Comparison of ENCODE assay signal across 14 cellular contexts in genomic region chr3:48962340-48962739, GRCh38. TPM values are rescaled to one million over a fixed set of nuclear protein-coding genes. Genes with fewer than 3 reads are reported as not detected.
DNase-seq lines count a peak whose midpoint lies in the region; ATAC-seq and TF ChIP-seq lines count a peak whose summit lies in the region.
"Had no signal": no experiment of that assay in that cellular context is flagged by ENCODE, and none has a peak within 500 bp of the region (broad histone marks: within the 10 kb centered on the region; RNA-seq: fewer than 3 reads in every experiment).

No MANE protein-coding gene starts in this region.

- TF ChIP-seq CTCF in CD8-positive, alpha-beta T cell (IDR thresholded peaks at IDR 0.05) = no peak
- TF ChIP-seq CTCF in natural killer cell (IDR thresholded peaks at IDR 0.05) = no peak

- peaks cover 25% of the 10 kb centered on the region for H3K4me1 Mint-ChIP-seq in activated CD8-positive, alpha-beta memory T cell treated with anti-CD3 and anti-CD28 coated beads, Interleukin-2, amount 10 ng/mL, durations not matched to agents 7 days and 5 days
- peaks cover 2% of the 10 kb centered on the region for H3K4me1 Mint-ChIP-seq in CD8-positive, alpha-beta T cell (ENCODE audit: low read depth)
- H3K4me1 Mint-ChIP-seq in activated naive CD8-positive, alpha-beta T cell treated with anti-CD3 and anti-CD28 coated beads, Interleukin-2, amount 50 U/mL, for 24 hours = peaks cover 8% of the 10 kb centered on the region
- peaks cover 19 to 20% of the 10 kb centered on the region in 2 donors for H3K4me1 Mint-ChIP-seq in natural killer cell

- ATAC-seq in activated CD8-positive, alpha-beta memory T cell treated with anti-CD3 and anti-CD28 coated beads, Interleukin-2, amount 10 ng/mL, durations not matched to agents 7 days and 5 days = no peak
- ATAC-seq in CD8-positive, alpha-beta T cell = no peak
- peak; percentile 52 for ATAC-seq in activated naive CD8-positive, alpha-beta T cell treated with anti-CD3 and anti-CD28 coated beads, Interleukin-2, amount 50 U/mL, for 24 hours
- ATAC-seq in natural killer cell (no peak), GM21717 (IDR thresholded peaks at IDR 0.05; ENCODE audit: unreplicated experiment) (no peak), HG03139 (IDR thresholded peaks at IDR 0.05; ENCODE audit: unreplicated experiment) (no peak)

- H3K27me3 Mint-ChIP-seq in activated CD8-positive, alpha-beta memory T cell treated with anti-CD3 and anti-CD28 coated beads, Interleukin-2, amount 10 ng/mL, durations not matched to agents 7 days and 5 days = no peaks in the 10 kb centered on the region
- H3K27me3 Mint-ChIP-seq in CD8-positive, alpha-beta T cell (ENCODE audit: low read depth) = no peaks in the 10 kb centered on the region
- no peaks in the 10 kb centered on the region for H3K27me3 Mint-ChIP-seq in activated naive CD8-positive, alpha-beta T cell treated with anti-CD3 and anti-CD28 coated beads, Interleukin-2, amount 50 U/mL, for 24 hours
- H3K27me3 Mint-ChIP-seq in natural killer cell (ENCODE audit: low read depth in 2 of 2) = no peaks in the 10 kb centered on the region

- no peaks in the 10 kb centered on the region for H3K9me3 ChIP-seq in CD8-positive, alpha-beta T cell (ENCODE audit: low read length)

- POLR2A ChIA-PET in CD8-positive, alpha-beta T cell (lab: Charles Lee) = no interaction called here

- H3K27ac Mint-ChIP-seq in activated CD8-positive, alpha-beta memory T cell treated with anti-CD3 and anti-CD28 coated beads, Interleukin-2, amount 10 ng/mL, durations not matched to agents 7 days and 5 days = peak overlapping the region; percentile 43
- H3K27ac Mint-ChIP-seq in CD8-positive, alpha-beta T cell = peak overlapping the region; percentile 49
- no peak overlapping the region for H3K27ac Mint-ChIP-seq in activated naive CD8-positive, alpha-beta T cell treated with anti-CD3 and anti-CD28 coated beads, Interleukin-2, amount 50 U/mL, for 24 hours
- H3K27ac Mint-ChIP-seq in natural killer cell = peak overlapping the region; percentile 1 to 50

- no peaks in the 10 kb centered on the region for H3K4me1 ChIP-seq in CD8-positive, alpha-beta T cell (ENCODE audit: insufficient read depth, low read length)

- CTCF ChIA-PET in activated CD8-positive, alpha-beta memory T cell treated with anti-CD3 and anti-CD28 coated beads, Interleukin-2, amount 10 ng/mL, durations not matched to agents 7 days and 5 days (lab: Charles Lee) = no interaction called here
- CTCF ChIA-PET in CD8-positive, alpha-beta T cell (lab: Charles Lee) = no interaction called here

- DNase-seq in activated CD8-positive, alpha-beta memory T cell treated with anti-CD3 and anti-CD28 coated beads, Interleukin-2, amount 10 ng/mL, durations not matched to agents 7 days and 5 days = no peak
- no peak for DNase-seq in activated CD8-positive, alpha-beta memory T cell treated with anti-CD3 and anti-CD28 coated beads for 24 hours
- DNase-seq in CD8-positive, alpha-beta T cell = no peak
- no peak for DNase-seq in activated naive CD8-positive, alpha-beta T cell treated with anti-CD3 and anti-CD28 coated beads, Interleukin-2, amount 50 U/mL, for 24 hours
- DNase-seq in natural killer cell (no peak), pons (ENCODE audit: low spot score) (no peak)
- DNase-seq: DMS79 treated with DMSO at 0.1 percent for 48 hours, MV-4-11, NCI-H1417 treated with DMSO at 0.1 percent for 48 hours, NCI-H2029, NCI-H510A treated with DMSO at 0.1 percent for 48 hours had no signal

- no peaks in the 10 kb centered on the region for H3K9me3 Mint-ChIP-seq in activated CD8-positive, alpha-beta memory T cell treated with anti-CD3 and anti-CD28 coated beads, Interleukin-2, amount 10 ng/mL, durations not matched to agents 7 days and 5 days (ENCODE audit: low read depth)
- H3K9me3 Mint-ChIP-seq in CD8-positive, alpha-beta T cell = no peaks in the 10 kb centered on the region
- H3K9me3 Mint-ChIP-seq in activated naive CD8-positive, alpha-beta T cell treated with anti-CD3 and anti-CD28 coated beads, Interleukin-2, amount 50 U/mL, for 24 hours = no peaks in the 10 kb centered on the region
- H3K9me3 Mint-ChIP-seq in natural killer cell = no peaks in the 10 kb centered on the region

- intact Hi-C loops in CD8-positive, alpha-beta T cell (cut with DNase I, micrococcal nuclease) = no loop called here
- intact Hi-C loops in natural killer cell (cut with micrococcal nuclease) = no loop called here

- H3K36me3 Mint-ChIP-seq in activated CD8-positive, alpha-beta memory T cell treated with anti-CD3 and anti-CD28 coated beads, Interleukin-2, amount 10 ng/mL, durations not matched to agents 7 days and 5 days = peaks cover 28% of the 10 kb centered on the region
- peaks cover 64% of the 10 kb centered on the region for H3K36me3 Mint-ChIP-seq in CD8-positive, alpha-beta T cell
- H3K36me3 Mint-ChIP-seq in activated naive CD8-positive, alpha-beta T cell treated with anti-CD3 and anti-CD28 coated beads, Interleukin-2, amount 50 U/mL, for 24 hours (ENCODE audit: low read depth) = peaks cover 44% of the 10 kb centered on the region
- H3K36me3 Mint-ChIP-seq in natural killer cell = no peaks in the 10 kb centered on the region

- no peaks in the 10 kb centered on the region for H3K27me3 ChIP-seq in CD8-positive, alpha-beta T cell (ENCODE audit: insufficient read depth, low read length)

- peaks cover 22% of the 10 kb centered on the region for H3K36me3 ChIP-seq in CD8-positive, alpha-beta T cell (ENCODE audit: insufficient read depth, low read length)

- no peak overlapping the region for H3K4me3 Mint-ChIP-seq in activated CD8-positive, alpha-beta memory T cell treated with anti-CD3 and anti-CD28 coated beads, Interleukin-2, amount 10 ng/mL, durations not matched to agents 7 days and 5 days
- H3K4me3 Mint-ChIP-seq in CD8-positive, alpha-beta T cell = no peak overlapping the region
- no peak overlapping the region for H3K4me3 Mint-ChIP-seq in activated naive CD8-positive, alpha-beta T cell treated with anti-CD3 and anti-CD28 coated beads, Interleukin-2, amount 50 U/mL, for 24 hours
- no peak overlapping the region for H3K4me3 Mint-ChIP-seq in natural killer cell

- no peak overlapping the region for H3K4me3 ChIP-seq in CD8-positive, alpha-beta T cell (ENCODE audit: low read depth, low read length)

- H3K27ac ChIP-seq in CD8-positive, alpha-beta T cell (ENCODE audit: low read depth, low read length) = no peak overlapping the region
- H3K27ac ChIP-seq: C4-2B had no signal

RNA-seq across cellular contexts. Expression of gene P4HTM, which starts 27.7 kb away (rescaled TPM):
- 10 to 100 TPM; 44.5 to 50.6 TPM for total RNA-seq in activated CD8-positive, alpha-beta memory T cell treated with anti-CD3 and anti-CD28 coated beads, Interleukin-2, amount 10 ng/mL, durations not matched to agents 7 days and 5 days
- 10 to 100 TPM; 41.5 to 41.8 TPM for total RNA-seq in CD8-positive, alpha-beta T cell
- 10 to 100 TPM; 28.8 to 31.3 (median 30.6) TPM for total RNA-seq in natural killer cell

RNA-seq across cellular contexts. Expression of gene ARIH2, which starts 43.7 kb away (rescaled TPM):
- 100 to 1,000 TPM; 118 to 156 TPM for total RNA-seq in activated CD8-positive, alpha-beta memory T cell treated with anti-CD3 and anti-CD28 coated beads, Interleukin-2, amount 10 ng/mL, durations not matched to agents 7 days and 5 days
- 100 to 1,000 TPM; 225 to 242 TPM for total RNA-seq in CD8-positive, alpha-beta T cell
- total RNA-seq in natural killer cell = 100 to 1,000 TPM; 239 to 291 (median 243) TPM

RNA-seq across cellular contexts. Expression of gene WDR6, which starts 44.9 kb away (rescaled TPM):
- 100 to 1,000 TPM; 130 to 154 TPM for total RNA-seq in activated CD8-positive, alpha-beta memory T cell treated with anti-CD3 and anti-CD28 coated beads, Interleukin-2, amount 10 ng/mL, durations not matched to agents 7 days and 5 days
- 100 to 1,000 TPM; 112 to 130 TPM for total RNA-seq in CD8-positive, alpha-beta T cell
- total RNA-seq in natural killer cell = 100 to 1,000 TPM; 113 to 167 (median 129) TPM

RNA-seq across cellular contexts. Expression of gene DALRD3, which starts 56.0 kb away (rescaled TPM):
- total RNA-seq in activated CD8-positive, alpha-beta memory T cell treated with anti-CD3 and anti-CD28 coated beads, Interleukin-2, amount 10 ng/mL, durations not matched to agents 7 days and 5 days = 10 to 100 TPM; 25.8 to 29.9 TPM
- total RNA-seq in CD8-positive, alpha-beta T cell = 10 to 100 TPM; 12.0 to 13.2 TPM
- 10 to 100 TPM; 16.8 to 20.1 (median 18.0) TPM for total RNA-seq in natural killer cell

RNA-seq across cellular contexts. Expression of gene NDUFAF3, which starts 59.6 kb away (rescaled TPM):
- total RNA-seq in activated CD8-positive, alpha-beta memory T cell treated with anti-CD3 and anti-CD28 coated beads, Interleukin-2, amount 10 ng/mL, durations not matched to agents 7 days and 5 days = 100 to 1,000 TPM in 1 of 2 experiments, 10 to 100 TPM in 1; 94.3 to 101 TPM
- 10 to 100 TPM; 44.4 to 48.5 TPM for total RNA-seq in CD8-positive, alpha-beta T cell
- 10 to 100 TPM; 51.0 to 72.9 (median 66.1) TPM for total RNA-seq in natural killer cell
